In genomic region chr6:44471271-44471981, GRCh38 we compare ENCODE assay signal across 1 cellular context.
TF ChIP-seq lines count a peak whose summit lies in the region.

No MANE protein-coding gene starts in this region.

TF ChIP-seq in K562, 482 proteins besides CTCF, POLR2A, EP300 and RAD21 (continued from another document and continues in another):
- TF ChIP-seq CCNT2 (IDR thresholded peaks at IDR 0.05; ENCODE audit: borderline replicate concordance, extremely low read depth, insufficient read length, low read depth, low read length), result peak; percentile 92
- TF ChIP-seq GTF2E2 (tag; IDR thresholded peaks at IDR 0.05), result no peak; the same call in 1 of the 2 replicates
- peak; percentile 94 for TF ChIP-seq TRIM24 (IDR thresholded peaks at IDR 0.05)
- no peak for TF ChIP-seq ARID2 (IDR thresholded peaks at IDR 0.05)
- peak; percentile 74 for TF ChIP-seq SOX6 (IDR thresholded peaks at IDR 0.05)
- no peak for TF ChIP-seq NCOA4 (IDR thresholded peaks at IDR 0.05; ENCODE audit: partially characterized antibody)
- TF ChIP-seq STAT5A (IDR thresholded peaks at IDR 0.05; ENCODE audit: borderline replicate concordance, low read length), result peak; percentile 95
- TF ChIP-seq PCBP2 (IDR thresholded peaks at IDR 0.05; ENCODE audit: low read depth, low read length, poor library complexity, severe bottlenecking), result no peak
- no peak for TF ChIP-seq ZNF444 (CRISPR knock-in tag; IDR thresholded peaks at IDR 0.05)
- no peak for TF ChIP-seq HSF4 (CRISPR knock-in tag; IDR thresholded peaks at IDR 0.05; ENCODE audit: borderline replicate concordance)
- no peak for TF ChIP-seq PATZ1 (CRISPR knock-in tag; IDR thresholded peaks at IDR 0.05; ENCODE audit: borderline replicate concordance)
- no peak for TF ChIP-seq SMAD1 (IDR thresholded peaks at IDR 0.05; ENCODE audit: low read depth, low read length, partially characterized antibody)
- TF ChIP-seq NFE2 (IDR thresholded peaks at IDR 0.05; ENCODE audit: low read depth), result no peak
- TF ChIP-seq ATF7 (IDR thresholded peaks at IDR 0.05), result peak; percentile 52; the same call in 1 of the 2 replicates
- TF ChIP-seq BHLHE40 (IDR thresholded peaks at IDR 0.05; ENCODE audit: low read length), result peak; percentile 89
- no peak for TF ChIP-seq PHF20 (IDR thresholded peaks at IDR 0.05; ENCODE audit: partially characterized antibody)
- TF ChIP-seq ZBTB49 (CRISPR knock-in tag; IDR thresholded peaks at IDR 0.05; ENCODE audit: borderline replicate concordance), result no peak
- TF ChIP-seq ZNF398 (CRISPR knock-in tag; IDR thresholded peaks at IDR 0.05), result no peak
- no peak for TF ChIP-seq KLF6 (CRISPR knock-in tag; IDR thresholded peaks at IDR 0.05; ENCODE audit: borderline replicate concordance)
- peak; percentile 40; the same call in 1 of the 2 replicates for TF ChIP-seq NBN (IDR thresholded peaks at IDR 0.05; ENCODE audit: low read depth)
- TF ChIP-seq TAF15 (IDR thresholded peaks at IDR 0.05; ENCODE audit: low read depth, low read length), result no peak
- TF ChIP-seq KLF13 (tag; IDR thresholded peaks at IDR 0.05; ENCODE audit: borderline replicate concordance, low read depth), result peak; percentile 29; the same call in 1 of the 2 replicates
- TF ChIP-seq FOXM1 (IDR thresholded peaks at IDR 0.05; ENCODE audit: low read depth), result peak; percentile 74; the same call in 1 of the 2 replicates
- TF ChIP-seq FOXM1 (CRISPR knock-in tag; IDR thresholded peaks at IDR 0.05; ENCODE audit: low read depth), result no peak
- TF ChIP-seq MYBL2 (IDR thresholded peaks at IDR 0.05; ENCODE audit: low read depth), result no peak; the same call in 1 of the 2 replicates
- TF ChIP-seq MYBL2 (CRISPR knock-in tag; IDR thresholded peaks at IDR 0.05; ENCODE audit: borderline replicate concordance), result no peak
- TF ChIP-seq HES1 (IDR thresholded peaks at IDR 0.05; ENCODE audit: low read depth), result peak; percentile 81
- TF ChIP-seq TAL1 (IDR thresholded peaks at IDR 0.05), result peak; percentile 96
- TF ChIP-seq ZBTB1 (CRISPR knock-in tag; IDR thresholded peaks at IDR 0.05; ENCODE audit: borderline replicate concordance, low read depth), result no peak
- TF ChIP-seq ZNF57 (CRISPR knock-in tag; IDR thresholded peaks at IDR 0.05), result no peak
- peak; percentile 49; the same call in 1 of the 2 replicates for TF ChIP-seq CREB3L1 (IDR thresholded peaks at IDR 0.05; ENCODE audit: borderline replicate concordance, low read depth)
- peak; percentile 42; the same call in 1 of the 2 replicates for TF ChIP-seq ZBTB9 (CRISPR knock-in tag; IDR thresholded peaks at IDR 0.05)
- TF ChIP-seq MAX (CRISPR knock-in tag; IDR thresholded peaks at IDR 0.05), result peak; percentile 68
- peak; percentile 95 for TF ChIP-seq DPF2 (IDR thresholded peaks at IDR 0.05)
- TF ChIP-seq FIP1L1 (IDR thresholded peaks at IDR 0.05; ENCODE audit: low read depth, low read length, poor library complexity, severe bottlenecking), result no peak
- no peak for TF ChIP-seq TRIM25 (IDR thresholded peaks at IDR 0.05; ENCODE audit: borderline replicate concordance)
- peak; percentile 97 for TF ChIP-seq ARID1B (IDR thresholded peaks at IDR 0.05)
- peak; percentile 96 for TF ChIP-seq HMGN3 (IDR thresholded peaks at IDR 0.05; ENCODE audit: borderline replicate concordance, extremely low read depth, insufficient read length, low read depth, low read length)
- 0 out of 2 replicates have a peak, but pooled peaks have one; percentile 62 for TF ChIP-seq ZBTB34 (CRISPR knock-in tag; IDR thresholded peaks at IDR 0.05)
- peak in 1 of 2 experiments; percentile 50; a peak in 1 of 4 replicates for TF ChIP-seq ARNT (IDR thresholded peaks at IDR 0.05)
- TF ChIP-seq ZBTB26 (CRISPR knock-in tag; IDR thresholded peaks at IDR 0.05), result no peak
- TF ChIP-seq GATA2 (CRISPR knock-in tag; IDR thresholded peaks at IDR 0.05), result peak; percentile 93
- peak; percentile 59 for TF ChIP-seq MEIS2 (IDR thresholded peaks at IDR 0.05; ENCODE audit: partially characterized antibody)
- peak; percentile 46 for TF ChIP-seq VEZF1 (CRISPR knock-in tag; IDR thresholded peaks at IDR 0.05)
- TF ChIP-seq ZNF445 (CRISPR knock-in tag; IDR thresholded peaks at IDR 0.05; ENCODE audit: low read depth), result no peak
- peak; percentile 68; the same call in 1 of the 2 replicates for TF ChIP-seq JUND (IDR thresholded peaks at IDR 0.05; ENCODE audit: borderline replicate concordance, low read depth, low read length)
- TF ChIP-seq JUND (tag; IDR thresholded peaks at IDR 0.05; ENCODE audit: borderline replicate concordance, low read depth, low read length), result no peak; the same call in 1 of the 3 replicates
- no peak for TF ChIP-seq XRCC5 (IDR thresholded peaks at IDR 0.05; ENCODE audit: low read depth, low read length)
- peak; percentile 98 for TF ChIP-seq CBFA2T3 (IDR thresholded peaks at IDR 0.05)
- peak; percentile 86; the same call in 1 of the 2 replicates for TF ChIP-seq NCOA1 (IDR thresholded peaks at IDR 0.05; ENCODE audit: low read depth)
- no peak for TF ChIP-seq CCAR2 (IDR thresholded peaks at IDR 0.05; ENCODE audit: low read depth, low read length)
- TF ChIP-seq NR2C1 (IDR thresholded peaks at IDR 0.05), result peak; percentile 75
- TF ChIP-seq NR2C1 (tag; IDR thresholded peaks at IDR 0.05), result peak; percentile 77
